Comparison of ENCODE assay signal across 12 cellular contexts in the genomic region with DNA sequence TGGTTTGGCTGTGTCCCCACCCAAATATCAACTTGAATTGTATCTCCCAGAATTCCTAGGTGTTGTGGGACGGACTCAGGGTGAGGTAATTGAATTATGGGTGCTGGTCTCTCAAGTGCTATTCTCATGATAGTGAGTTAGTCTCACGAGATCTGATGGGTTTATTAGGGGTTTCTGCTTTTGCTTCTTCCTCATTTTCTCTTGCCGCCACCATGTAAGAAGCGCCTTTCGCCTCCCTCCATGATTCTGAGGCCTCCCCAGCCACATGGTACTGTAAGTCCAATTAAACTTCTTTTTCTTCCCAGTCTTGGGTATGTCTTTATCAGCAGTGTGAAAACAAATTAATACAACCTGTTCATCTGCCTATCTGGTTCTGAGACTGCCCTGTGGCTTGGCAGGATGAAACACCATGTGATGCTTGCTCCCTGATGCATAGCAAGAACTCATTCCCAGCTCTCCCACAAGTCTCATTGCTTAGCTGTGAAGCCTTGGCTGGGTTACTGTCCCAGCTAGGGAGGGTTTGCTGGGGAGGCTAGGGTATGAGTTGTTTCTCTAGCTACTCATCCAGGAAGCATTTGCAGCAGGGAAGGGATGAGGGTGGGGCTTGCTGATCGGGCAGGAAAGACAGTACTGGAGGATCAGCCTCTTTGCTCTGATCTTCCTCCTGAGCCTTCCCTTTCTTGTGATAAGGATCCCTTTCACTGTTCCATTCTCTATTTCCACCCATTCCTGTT. TPM values are rescaled to one million over a fixed set of nuclear protein-coding genes. Genes with fewer than 3 reads are reported as not detected.
DNase-seq lines count a peak whose midpoint lies in the region; ATAC-seq and TF ChIP-seq lines count a peak whose summit lies in the region.
"Had no signal": no experiment of that assay in that cellular context is flagged by ENCODE, and none has a peak within 500 bp of the region (broad histone marks: within the 10 kb centered on the region; RNA-seq: fewer than 3 reads in every experiment).

No MANE protein-coding gene starts in this region.

- no peak for TF ChIP-seq POLR2A in body of pancreas (IDR thresholded peaks at IDR 0.05)

- H3K27me3 ChIP-seq in RWPE2 (ENCODE audit: insufficient read depth, poor library complexity, severe bottlenecking) (no peaks in the 10 kb centered on the region), skeletal muscle satellite cell (ENCODE audit: control insufficient read depth, insufficient read depth, low read length) (no peaks in the 10 kb centered on the region), body of pancreas (no peaks in the 10 kb centered on the region)

- H3K4me2 ChIP-seq in skeletal muscle satellite cell (ENCODE audit: low read length) = peak overlapping the region; percentile 72

- peak overlapping the region; percentile 40 for H3K9ac ChIP-seq in skeletal muscle satellite cell (ENCODE audit: low read depth, low read length)

- TF ChIP-seq CTCF in RWPE2 (IDR thresholded peaks at IDR 0.05; ENCODE audit: poor library complexity, severe bottlenecking) (no peak), fibroblast of mammary gland (conservative IDR thresholded peaks at IDR 0.05; ENCODE audit: control insufficient read depth, insufficient read depth, low read depth, low read length) (no peak), body of pancreas (IDR thresholded peaks at IDR 0.05) (no peak)

- H3K4me3 ChIP-seq in RWPE2 (ENCODE audit: severe bottlenecking) (no peak overlapping the region), fibroblast of mammary gland (ENCODE audit: control insufficient read depth, low read depth, low read length) (peak overlapping the region; percentile 48), skeletal muscle satellite cell (ENCODE audit: low read length) (peak overlapping the region; percentile 57), body of pancreas (no peak overlapping the region)

- no peaks in the 10 kb centered on the region for H3K36me3 ChIP-seq in RWPE2 (ENCODE audit: low read depth)
- H3K36me3 ChIP-seq in skeletal muscle satellite cell (ENCODE audit: insufficient read depth, low read length) = no peaks in the 10 kb centered on the region
- no peaks in the 10 kb centered on the region for H3K36me3 ChIP-seq in body of pancreas (replicated peaks in 1 of 2; ENCODE audit: insufficient read depth in 1 of 2, low read depth in 2 of 2)

- peak overlapping the region; percentile 82 for H3K27ac ChIP-seq in RWPE2 (ENCODE audit: poor library complexity, severe bottlenecking)
- H3K27ac ChIP-seq in body of pancreas = peak overlapping the region in 1 of 4 donors; percentile 12

- H3K4me1 ChIP-seq in RWPE2 (ENCODE audit: insufficient read depth, poor library complexity, severe bottlenecking) (peaks cover 14% of the 10 kb centered on the region), skeletal muscle satellite cell (ENCODE audit: control insufficient read depth, insufficient read depth, low read length) (peaks cover 17% of the 10 kb centered on the region), body of pancreas (no peaks in the 10 kb centered on the region)

- intact Hi-C loops in body of pancreas (cut with DNase I) = no loop called here

- DNase-seq in GM03348 (ENCODE audit: low spot score) = peak; percentile 80
- peak; percentile 81 for DNase-seq in RWPE2 (ENCODE audit: low spot score)
- peak; percentile 98 for DNase-seq in fibroblast of mammary gland (ENCODE audit: low read depth)
- DNase-seq in body of pancreas = no peak
- no peak for DNase-seq in pons (ENCODE audit: low spot score)
- DNase-seq: activated CD4-positive, CD25-positive, alpha-beta regulatory T cell treated with anti-CD3 and anti-CD28 coated beads, Interleukin-2, amount 50 U/mL, for 72 hours; dermis blood vessel endothelial cell; NCI-H1092 treated with DMSO at 0.1 percent for 48 hours had no signal

- 77 to 79% methylated on average over 6 of the region's 6 CpGs for WGBS in body of pancreas, 2 donors

- H3K9me3 ChIP-seq in RWPE2 (ENCODE audit: severe bottlenecking) (peaks cover 3% of the 10 kb centered on the region), skeletal muscle satellite cell (replicated peaks; ENCODE audit: low read length) (no peaks in the 10 kb centered on the region), body of pancreas (no peaks in the 10 kb centered on the region)

- ATAC-seq in RWPE2 (ENCODE audit: low read depth) (peak; percentile 64), body of pancreas (no peak), HG03108 (IDR thresholded peaks at IDR 0.05; ENCODE audit: unreplicated experiment) (no peak), GM21423 (IDR thresholded peaks at IDR 0.05; ENCODE audit: unreplicated experiment) (no peak)

RNA-seq across cellular contexts. Expression of a gene that starts 3.7 kb away (rescaled TPM):
- total RNA-seq in skeletal muscle satellite cell (2012; rRNA removed) = 228 and 238 TPM in 2 replicates
- 10 to 100 TPM; 15.8 to 41.8 TPM for total RNA-seq in body of pancreas
- total RNA-seq: neural crest cell had no signal

RNA-seq across cellular contexts. Expression of a gene that starts 43.9 kb away (rescaled TPM):
- 63.6 and 64.7 TPM in 2 replicates for total RNA-seq in skeletal muscle satellite cell (2012; rRNA removed)
- 10 to 100 TPM; 18.5 to 34.0 TPM for total RNA-seq in body of pancreas

Comparison
In these comparisons a context has a peak if more than half of its experiments do, and no peak if none do; other contexts are left out.
1. DNase-seq: peak in GM03348 (single experiment), RWPE2 (single experiment) and fibroblast of mammary gland (single experiment); none in body of pancreas (0 of 4) and pons (single experiment).
2. H3K4me3 ChIP-seq: peak in fibroblast of mammary gland (single experiment) and skeletal muscle satellite cell (single experiment); none in RWPE2 (single experiment) and body of pancreas (0 of 2).